Comparison of ENCODE assay signal across 1 cellular context in genomic region chr16:30605148-30605547, GRCh38.
A peak's percentile ranks its signal among the peaks of the same experiment; 100 is the strongest.
TF ChIP-seq lines count a peak whose summit lies in the region.

No MANE protein-coding gene starts in this region.

TF ChIP-seq in HepG2, 621 proteins besides CTCF, POLR2A, EP300 and RAD21:
- TF ChIP-seq RCOR2 (CRISPR knock-in tag; IDR thresholded peaks at IDR 0.05) (no peak), HNRNPLL (IDR thresholded peaks at IDR 0.05; ENCODE audit: low read depth, low read length, poor library complexity, severe bottlenecking) (peak; percentile 1)
